30 cellular contexts compared by ENCODE assay signal in genomic region chr1:177877086-177877485, GRCh38.
"Had no signal": no experiment of that assay in that cellular context is flagged by ENCODE, and none has a peak within 500 bp of the region (broad histone marks: within the 10 kb centered on the region; RNA-seq: fewer than 3 reads in every experiment).

No MANE protein-coding gene starts in this region.

- DNase-seq: activated CD4-positive, alpha-beta memory T cell treated with anti-CD3 and anti-CD28 coated beads, Interleukin-2, amount 10 ng/mL, durations not matched to agents 7 days and 5 days; activated CD4-positive, alpha-beta T cell treated with anti-CD3 and anti-CD28 coated beads for 1 hour; activated CD4-positive, alpha-beta T cell treated with anti-CD3 and anti-CD28 coated beads for 4 hours; activated CD4-positive, alpha-beta T cell treated with anti-CD3 and anti-CD28 coated beads, Interleukin-2, amount 10 ng/mL, durations not matched to agents 7 days and 5 days; activated CD4-positive, alpha-beta T cell treated with anti-CD3 and anti-CD28 coated beads, Interleukin-2, amount 50 U/mL, for 4 hours; activated CD8-positive, alpha-beta memory T cell treated with anti-CD3 and anti-CD28 coated beads, Interleukin-2, amount 50 U/mL, for 48 hours; activated gamma-delta T cell; activated naive CD4-positive, alpha-beta T cell; activated naive CD4-positive, alpha-beta T cell treated with anti-CD3 and anti-CD28 coated beads, Interleukin-2, amount 10 ng/mL, durations not matched to agents 7 days and 5 days; activated naive CD8-positive, alpha-beta T cell treated with anti-CD3 and anti-CD28 coated beads, Interleukin-2, amount 10 ng/mL, durations not matched to agents 7 days and 5 days; activated T-cell treated with anti-CD3 and anti-CD28 coated beads for 4 hours; activated T-cell treated with anti-CD3 and anti-CD28 coated beads, Interleukin-2, amount 50 U/mL, for 24 hours; activated T-cell treated with anti-CD3 and anti-CD28 coated beads, Interleukin-2, amount 50 U/mL, for 72 hours; central memory CD4-positive, alpha-beta T cell; cerebellar nuclear complex; colonic mucosa; effector CD8-positive, alpha-beta T cell; erythroblast; foreskin keratinocyte; gastrocnemius medialis; glutamatergic neuron; heart left ventricle; T-helper 2 cell had no signal

- H3K27me3 Mint-ChIP-seq: activated CD4-positive, alpha-beta memory T cell treated with anti-CD3 and anti-CD28 coated beads, Interleukin-2, amount 10 ng/mL, durations not matched to agents 7 days and 5 days; activated CD4-positive, alpha-beta T cell treated with anti-CD3 and anti-CD28 coated beads, Interleukin-2, amount 10 ng/mL, durations not matched to agents 7 days and 5 days; activated naive CD4-positive, alpha-beta T cell treated with anti-CD3 and anti-CD28 coated beads, Interleukin-2, amount 10 ng/mL, durations not matched to agents 7 days and 5 days; activated naive CD8-positive, alpha-beta T cell treated with anti-CD3 and anti-CD28 coated beads, Interleukin-2, amount 10 ng/mL, durations not matched to agents 7 days and 5 days; activated T-cell treated with anti-CD3 and anti-CD28 coated beads, Interleukin-2, amount 50 U/mL, for 24 hours; brain had no signal

- H3K27ac Mint-ChIP-seq: activated CD4-positive, alpha-beta memory T cell treated with anti-CD3 and anti-CD28 coated beads, Interleukin-2, amount 10 ng/mL, durations not matched to agents 7 days and 5 days; activated CD4-positive, alpha-beta T cell treated with anti-CD3 and anti-CD28 coated beads, Interleukin-2, amount 10 ng/mL, durations not matched to agents 7 days and 5 days; activated naive CD4-positive, alpha-beta T cell treated with anti-CD3 and anti-CD28 coated beads, Interleukin-2, amount 10 ng/mL, durations not matched to agents 7 days and 5 days; activated naive CD4-positive, alpha-beta T cell treated with anti-CD3 and anti-CD28 coated beads, Interleukin-2, amount 50 U/mL, for 72 hours; activated naive CD8-positive, alpha-beta T cell treated with anti-CD3 and anti-CD28 coated beads, Interleukin-2, amount 10 ng/mL, durations not matched to agents 7 days and 5 days; activated T-cell treated with anti-CD3 and anti-CD28 coated beads, Interleukin-2, amount 50 U/mL, for 24 hours; activated T-cell treated with anti-CD3 and anti-CD28 coated beads, Interleukin-2, amount 50 U/mL, for 72 hours; WTC11 had no signal

- H3K27me3 ChIP-seq: ascending aorta, breast epithelium, cardiac muscle cell, colonic mucosa, esophagus muscularis mucosa, foreskin keratinocyte, gastrocnemius medialis had no signal

- H3K4me1 ChIP-seq: ascending aorta, breast epithelium, colonic mucosa, esophagus muscularis mucosa, gastrocnemius medialis, heart left ventricle had no signal

- H3K27ac ChIP-seq: ascending aorta, breast epithelium, cardiac muscle cell, colonic mucosa, esophagus muscularis mucosa, foreskin keratinocyte, gastrocnemius medialis, heart left ventricle had no signal

- ATAC-seq: activated naive CD4-positive, alpha-beta T cell treated with anti-CD3 and anti-CD28 coated beads, Interleukin-2, amount 50 U/mL, for 72 hours; activated T-cell treated with anti-CD3 and anti-CD28 coated beads, Interleukin-2, amount 50 U/mL, for 72 hours; foreskin keratinocyte; gastrocnemius medialis; heart left ventricle; WTC11 had no signal

- H3K4me3 Mint-ChIP-seq: activated CD4-positive, alpha-beta memory T cell treated with anti-CD3 and anti-CD28 coated beads, Interleukin-2, amount 10 ng/mL, durations not matched to agents 7 days and 5 days; activated CD4-positive, alpha-beta T cell treated with anti-CD3 and anti-CD28 coated beads, Interleukin-2, amount 10 ng/mL, durations not matched to agents 7 days and 5 days; activated naive CD4-positive, alpha-beta T cell treated with anti-CD3 and anti-CD28 coated beads, Interleukin-2, amount 10 ng/mL, durations not matched to agents 7 days and 5 days; activated naive CD8-positive, alpha-beta T cell treated with anti-CD3 and anti-CD28 coated beads, Interleukin-2, amount 10 ng/mL, durations not matched to agents 7 days and 5 days; activated T-cell treated with anti-CD3 and anti-CD28 coated beads, Interleukin-2, amount 50 U/mL, for 24 hours; activated T-cell treated with anti-CD3 and anti-CD28 coated beads, Interleukin-2, amount 50 U/mL, for 72 hours; brain; WTC11 had no signal

- H3K36me3 Mint-ChIP-seq: activated naive CD4-positive, alpha-beta T cell treated with anti-CD3 and anti-CD28 coated beads, Interleukin-2, amount 10 ng/mL, durations not matched to agents 7 days and 5 days; activated naive CD4-positive, alpha-beta T cell treated with anti-CD3 and anti-CD28 coated beads, Interleukin-2, amount 50 U/mL, for 72 hours; activated naive CD8-positive, alpha-beta T cell treated with anti-CD3 and anti-CD28 coated beads, Interleukin-2, amount 10 ng/mL, durations not matched to agents 7 days and 5 days; brain had no signal

- H3K4me1 Mint-ChIP-seq: activated CD4-positive, alpha-beta memory T cell treated with anti-CD3 and anti-CD28 coated beads, Interleukin-2, amount 10 ng/mL, durations not matched to agents 7 days and 5 days; activated CD4-positive, alpha-beta T cell treated with anti-CD3 and anti-CD28 coated beads, Interleukin-2, amount 10 ng/mL, durations not matched to agents 7 days and 5 days; activated naive CD4-positive, alpha-beta T cell treated with anti-CD3 and anti-CD28 coated beads, Interleukin-2, amount 10 ng/mL, durations not matched to agents 7 days and 5 days; activated naive CD8-positive, alpha-beta T cell treated with anti-CD3 and anti-CD28 coated beads, Interleukin-2, amount 10 ng/mL, durations not matched to agents 7 days and 5 days had no signal

- H3K36me3 ChIP-seq: ascending aorta, breast epithelium, cardiac muscle cell, colonic mucosa, esophagus muscularis mucosa, gastrocnemius medialis, heart left ventricle had no signal

- H3K4me3 ChIP-seq: ascending aorta, breast epithelium, cardiac muscle cell, colonic mucosa, esophagus muscularis mucosa, gastrocnemius medialis, heart left ventricle had no signal

- H3K9me3 Mint-ChIP-seq: activated CD4-positive, alpha-beta T cell treated with anti-CD3 and anti-CD28 coated beads, Interleukin-2, amount 10 ng/mL, durations not matched to agents 7 days and 5 days had no signal
